ENCODE assay signal across 15 cellular contexts in the genomic region with DNA sequence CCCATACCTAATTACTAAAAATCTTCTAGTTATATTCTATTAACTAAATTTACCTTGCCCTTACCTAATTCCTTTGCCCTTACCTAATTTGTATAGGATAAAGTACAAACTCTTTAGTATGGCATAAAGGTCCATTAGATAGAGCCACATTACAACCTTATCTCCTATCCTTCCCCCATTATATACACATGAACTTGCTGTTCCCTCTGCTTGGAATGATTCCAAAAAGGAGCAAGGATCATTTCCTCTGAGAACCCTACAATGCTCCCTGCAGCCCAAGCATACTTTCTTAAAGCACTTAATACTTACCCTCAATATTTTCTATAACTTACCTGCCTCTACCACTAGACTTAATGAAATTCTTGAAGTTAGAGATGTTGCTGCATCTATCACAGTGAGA.
DNase-seq lines count a peak whose midpoint lies in the region; ATAC-seq, FAIRE-seq and TF ChIP-seq lines count a peak whose summit lies in the region.
"Had no signal": no experiment of that assay in that cellular context is flagged by ENCODE, and none has a peak within 500 bp of the region (broad histone marks: within the 10 kb centered on the region; RNA-seq: fewer than 3 reads in every experiment).

No MANE protein-coding gene starts in this region.

- no peaks in the 10 kb centered on the region for H3K9me3 ChIP-seq in small intestine (ENCODE audit: control insufficient read depth, low read depth)
- no peaks in the 10 kb centered on the region for H3K9me3 ChIP-seq in breast epithelium
- H3K9me3 ChIP-seq: BLaER1 treated with 17β-estradiol and CSF1 and Interleukin-3, amounts not matched to agents 10 nM and 100 nM had no signal

- no peak for TF ChIP-seq POLR2A in H54 (IDR thresholded peaks at IDR 0.05; ENCODE audit: low read depth, low read length)
- no peak for TF ChIP-seq POLR2A in breast epithelium (IDR thresholded peaks at IDR 0.05)

- DNase-seq in Right ventricle myocardium superior (no peak), left cardiac atrium (no peak), H54 (ENCODE audit: insufficient read length, low spot score) (no peak), dermis blood vessel endothelial cell (peak; percentile 40), small intestine (peak; percentile 83), breast epithelium (ENCODE audit: low spot score in 2 of 2) (no peak), GDM1 (lab: John Stamatoyannopoulos, UW) (no peak)
- DNase-seq: Calu3; CD8-positive, alpha-beta T cell; GOT3; H9 had no signal

- H3K27ac ChIP-seq in small intestine (ENCODE audit: low read depth in 1 of 2, low read length in 1 of 2) (no peak overlapping the region), breast epithelium (no peak overlapping the region)
- H3K27ac ChIP-seq: BLaER1 treated with 17β-estradiol and CSF1 and Interleukin-3, amounts not matched to agents 10 nM and 100 nM had no signal

- ATAC-seq in Right ventricle myocardium superior (ENCODE audit: poor library complexity) (peak; percentile 57), left cardiac atrium (no peak), HG03457 (IDR thresholded peaks at IDR 0.05; ENCODE audit: unreplicated experiment) (no peak)
- ATAC-seq: CD8-positive, alpha-beta T cell had no signal

- H3K27me3 ChIP-seq in small intestine (ENCODE audit: control insufficient read depth in 2 of 2, insufficient read depth in 2 of 2, low read length in 2 of 2) (no peaks in the 10 kb centered on the region), breast epithelium (no peaks in the 10 kb centered on the region)
- H3K27me3 ChIP-seq: BLaER1 treated with 17β-estradiol and CSF1 and Interleukin-3, amounts not matched to agents 10 nM and 100 nM had no signal

- FAIRE-seq in H54 (lab: Jason Lieb, UNC) (peak; percentile 6), small intestine (lab: Jason Lieb, UNC) (no peak)
- FAIRE-seq: G401.6, GM12892 had no signal

- H3K4me3 ChIP-seq in small intestine (ENCODE audit: low read depth in 1 of 2, low read length in 2 of 2) (no peak overlapping the region), breast epithelium (no peak overlapping the region)
- H3K4me3 ChIP-seq: BLaER1 treated with 17β-estradiol and CSF1 and Interleukin-3, amounts not matched to agents 10 nM and 100 nM had no signal

- peaks cover 0 to 3% of the 10 kb centered on the region in 2 donors for H3K4me1 ChIP-seq in small intestine (ENCODE audit: control insufficient read depth in 2 of 2, insufficient read depth in 1 of 2, low read depth in 1 of 2, low read length in 1 of 2)
- no peaks in the 10 kb centered on the region for H3K4me1 ChIP-seq in breast epithelium
- H3K4me1 ChIP-seq: BLaER1 treated with 17β-estradiol and CSF1 and Interleukin-3, amounts not matched to agents 10 nM and 100 nM had no signal

- no peaks in the 10 kb centered on the region for H3K36me3 ChIP-seq in small intestine (ENCODE audit: control insufficient read depth in 2 of 2, insufficient read depth in 2 of 2, low read length in 2 of 2)
- no peaks in the 10 kb centered on the region for H3K36me3 ChIP-seq in breast epithelium
- H3K36me3 ChIP-seq: BLaER1 treated with 17β-estradiol and CSF1 and Interleukin-3, amounts not matched to agents 10 nM and 100 nM had no signal

- TF ChIP-seq CTCF in breast epithelium (IDR thresholded peaks at IDR 0.05) = no peak

- intact Hi-C loops in Right ventricle myocardium superior (cut with DNase I) (no loop called here), left cardiac atrium (cut with DNase I) (no loop called here), breast epithelium (cut with DNase I; ENCODE audit: low total_unique reads) (no loop called here)

Comparison
In these comparisons a context has a peak if more than half of its experiments do, and no peak if none do; other contexts are left out.
1. DNase-seq: peak in dermis blood vessel endothelial cell (single experiment) and small intestine (single experiment); none in Right ventricle myocardium superior (single experiment), left cardiac atrium (single experiment), H54 (single experiment), breast epithelium (0 of 2) and GDM1 (single experiment).